1 cellular context compared by ENCODE assay signal in genomic region chr17:75267146-75267402, GRCh38.
TF ChIP-seq lines count a peak whose summit lies in the region.

No MANE protein-coding gene starts in this region.

TF ChIP-seq in H1, 55 proteins besides CTCF, POLR2A, EP300 and RAD21:
- TF ChIP-seq SIX5 (IDR thresholded peaks at IDR 0.05; ENCODE audit: low read depth, low read length) (no peak), ATF2 (IDR thresholded peaks at IDR 0.05; ENCODE audit: low read length) (no peak), CBX5 (IDR thresholded peaks at IDR 0.05; ENCODE audit: low read depth, low read length) (no peak), HDAC6 (IDR thresholded peaks at IDR 0.05; ENCODE audit: low read depth, low read length) (no peak), SUZ12 (IDR thresholded peaks at IDR 0.05; ENCODE audit: low read length) (no peak), JUND (IDR thresholded peaks at IDR 0.05; ENCODE audit: low read length) (no peak), RNF2 (IDR thresholded peaks at IDR 0.05; ENCODE audit: borderline replicate concordance, low read depth, low read length, missing control alignments, poor library complexity, severe bottlenecking) (no peak), JUN (IDR thresholded peaks at IDR 0.05; ENCODE audit: low read depth, low read length) (no peak), SAP30 (IDR thresholded peaks at IDR 0.05; ENCODE audit: insufficient read depth, insufficient replicate concordance, low read length) (no peak), EZH2 (IDR thresholded peaks at IDR 0.05; ENCODE audit: low read depth, low read length, severe bottlenecking) (no peak), RFX5 (IDR thresholded peaks at IDR 0.05; ENCODE audit: borderline replicate concordance, low read depth, low read length) (no peak)
TF ChIP-seq in H1: peak in this region for 0.
